1 cellular context compared by ENCODE assay signal in the genomic region with DNA sequence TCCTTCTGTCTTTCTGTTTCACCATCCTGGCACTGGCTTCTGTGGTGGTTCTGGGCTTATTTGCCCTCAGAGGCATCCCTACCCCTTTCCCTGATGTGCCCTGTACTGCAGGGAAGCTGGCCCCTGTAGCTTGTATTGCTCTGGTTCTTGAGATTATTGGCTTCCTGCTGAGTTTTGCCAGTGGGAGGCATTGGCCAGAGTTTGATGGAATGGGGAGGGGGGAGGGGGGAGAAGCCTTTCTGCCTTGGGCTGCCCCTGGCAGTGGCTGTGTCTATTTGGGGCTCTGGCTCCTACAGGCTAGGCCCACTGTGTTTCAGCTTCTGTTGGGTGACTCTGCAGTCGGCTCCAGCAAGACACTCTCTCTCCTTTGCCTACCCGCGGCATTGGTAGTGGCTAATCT.
TF ChIP-seq lines count a peak whose summit lies in the region.

No MANE protein-coding gene starts in this region.

TF ChIP-seq in GM23338, 12 proteins besides CTCF, POLR2A, EP300 and RAD21 (continued from another document):
- TF ChIP-seq, protein P1, sequence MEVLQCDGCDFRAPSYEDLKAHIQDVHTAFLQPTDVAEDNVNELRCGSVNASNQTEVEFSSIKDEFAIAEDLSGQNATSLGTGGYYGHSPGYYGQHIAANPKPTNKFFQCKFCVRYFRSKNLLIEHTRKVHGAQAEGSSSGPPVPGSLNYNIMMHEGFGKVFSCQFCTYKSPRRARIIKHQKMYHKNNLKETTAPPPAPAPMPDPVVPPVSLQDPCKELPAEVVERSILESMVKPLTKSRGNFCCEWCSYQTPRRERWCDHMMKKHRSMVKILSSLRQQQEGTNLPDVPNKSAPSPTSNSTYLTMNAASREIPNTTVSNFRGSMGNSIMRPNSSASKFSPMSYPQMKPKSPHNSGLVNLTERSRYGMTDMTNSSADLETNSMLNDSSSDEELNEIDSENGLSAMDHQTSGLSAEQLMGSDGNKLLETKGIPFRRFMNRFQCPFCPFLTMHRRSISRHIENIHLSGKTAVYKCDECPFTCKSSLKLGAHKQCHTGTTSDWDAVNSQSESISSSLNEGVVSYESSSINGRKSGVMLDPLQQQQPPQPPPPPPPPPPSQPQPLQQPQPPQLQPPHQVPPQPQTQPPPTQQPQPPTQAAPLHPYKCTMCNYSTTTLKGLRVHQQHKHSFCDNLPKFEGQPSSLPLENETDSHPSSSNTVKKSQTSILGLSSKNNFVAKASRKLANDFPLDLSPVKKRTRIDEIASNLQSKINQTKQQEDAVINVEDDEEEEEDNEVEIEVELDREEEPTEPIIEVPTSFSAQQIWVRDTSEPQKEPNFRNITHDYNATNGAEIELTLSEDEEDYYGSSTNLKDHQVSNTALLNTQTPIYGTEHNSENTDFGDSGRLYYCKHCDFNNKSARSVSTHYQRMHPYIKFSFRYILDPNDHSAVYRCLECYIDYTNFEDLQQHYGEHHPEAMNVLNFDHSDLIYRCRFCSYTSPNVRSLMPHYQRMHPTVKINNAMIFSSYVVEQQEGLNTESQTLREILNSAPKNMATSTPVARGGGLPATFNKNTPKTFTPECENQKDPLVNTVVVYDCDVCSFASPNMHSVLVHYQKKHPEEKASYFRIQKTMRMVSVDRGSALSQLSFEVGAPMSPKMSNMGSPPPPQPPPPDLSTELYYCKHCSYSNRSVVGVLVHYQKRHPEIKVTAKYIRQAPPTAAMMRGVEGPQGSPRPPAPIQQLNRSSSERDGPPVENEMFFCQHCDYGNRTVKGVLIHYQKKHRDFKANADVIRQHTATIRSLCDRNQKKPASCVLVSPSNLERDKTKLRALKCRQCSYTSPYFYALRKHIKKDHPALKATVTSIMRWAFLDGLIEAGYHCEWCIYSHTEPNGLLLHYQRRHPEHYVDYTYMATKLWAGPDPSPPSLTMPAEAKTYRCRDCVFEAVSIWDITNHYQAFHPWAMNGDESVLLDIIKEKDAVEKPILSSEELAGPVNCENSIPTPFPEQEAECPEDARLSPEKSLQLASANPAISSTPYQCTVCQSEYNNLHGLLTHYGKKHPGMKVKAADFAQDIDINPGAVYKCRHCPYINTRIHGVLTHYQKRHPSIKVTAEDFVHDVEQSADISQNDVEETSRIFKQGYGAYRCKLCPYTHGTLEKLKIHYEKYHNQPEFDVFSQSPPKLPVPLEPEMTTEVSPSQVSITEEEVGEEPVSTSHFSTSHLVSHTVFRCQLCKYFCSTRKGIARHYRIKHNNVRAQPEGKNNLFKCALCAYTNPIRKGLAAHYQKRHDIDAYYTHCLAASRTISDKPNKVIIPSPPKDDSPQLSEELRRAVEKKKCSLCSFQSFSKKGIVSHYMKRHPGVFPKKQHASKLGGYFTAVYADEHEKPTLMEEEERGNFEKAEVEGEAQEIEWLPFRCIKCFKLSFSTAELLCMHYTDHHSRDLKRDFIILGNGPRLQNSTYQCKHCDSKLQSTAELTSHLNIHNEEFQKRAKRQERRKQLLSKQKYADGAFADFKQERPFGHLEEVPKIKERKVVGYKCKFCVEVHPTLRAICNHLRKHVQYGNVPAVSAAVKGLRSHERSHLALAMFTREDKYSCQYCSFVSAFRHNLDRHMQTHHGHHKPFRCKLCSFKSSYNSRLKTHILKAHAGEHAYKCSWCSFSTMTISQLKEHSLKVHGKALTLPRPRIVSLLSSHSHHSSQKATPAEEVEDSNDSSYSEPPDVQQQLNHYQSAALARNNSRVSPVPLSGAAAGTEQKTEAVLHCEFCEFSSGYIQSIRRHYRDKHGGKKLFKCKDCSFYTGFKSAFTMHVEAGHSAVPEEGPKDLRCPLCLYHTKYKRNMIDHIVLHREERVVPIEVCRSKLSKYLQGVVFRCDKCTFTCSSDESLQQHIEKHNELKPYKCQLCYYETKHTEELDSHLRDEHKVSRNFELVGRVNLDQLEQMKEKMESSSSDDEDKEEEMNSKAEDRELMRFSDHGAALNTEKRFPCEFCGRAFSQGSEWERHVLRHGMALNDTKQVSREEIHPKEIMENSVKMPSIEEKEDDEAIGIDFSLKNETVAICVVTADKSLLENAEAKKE (CRISPR knock-in tag; IDR thresholded peaks at IDR 0.05) = no peak
- no peak for TF ChIP-seq JUNB (IDR thresholded peaks at IDR 0.05; ENCODE audit: unreplicated experiment)
- no peak for TF ChIP-seq EZH2 (IDR thresholded peaks at IDR 0.05; ENCODE audit: low read depth, unreplicated experiment)
- TF ChIP-seq NANOG (IDR thresholded peaks at IDR 0.05; ENCODE audit: borderline replicate concordance) = no peak
- no peak for TF ChIP-seq STAT1 (IDR thresholded peaks at IDR 0.05; ENCODE audit: unreplicated experiment)
